ENCODE assay signal across 9 cellular contexts in the genomic region with DNA sequence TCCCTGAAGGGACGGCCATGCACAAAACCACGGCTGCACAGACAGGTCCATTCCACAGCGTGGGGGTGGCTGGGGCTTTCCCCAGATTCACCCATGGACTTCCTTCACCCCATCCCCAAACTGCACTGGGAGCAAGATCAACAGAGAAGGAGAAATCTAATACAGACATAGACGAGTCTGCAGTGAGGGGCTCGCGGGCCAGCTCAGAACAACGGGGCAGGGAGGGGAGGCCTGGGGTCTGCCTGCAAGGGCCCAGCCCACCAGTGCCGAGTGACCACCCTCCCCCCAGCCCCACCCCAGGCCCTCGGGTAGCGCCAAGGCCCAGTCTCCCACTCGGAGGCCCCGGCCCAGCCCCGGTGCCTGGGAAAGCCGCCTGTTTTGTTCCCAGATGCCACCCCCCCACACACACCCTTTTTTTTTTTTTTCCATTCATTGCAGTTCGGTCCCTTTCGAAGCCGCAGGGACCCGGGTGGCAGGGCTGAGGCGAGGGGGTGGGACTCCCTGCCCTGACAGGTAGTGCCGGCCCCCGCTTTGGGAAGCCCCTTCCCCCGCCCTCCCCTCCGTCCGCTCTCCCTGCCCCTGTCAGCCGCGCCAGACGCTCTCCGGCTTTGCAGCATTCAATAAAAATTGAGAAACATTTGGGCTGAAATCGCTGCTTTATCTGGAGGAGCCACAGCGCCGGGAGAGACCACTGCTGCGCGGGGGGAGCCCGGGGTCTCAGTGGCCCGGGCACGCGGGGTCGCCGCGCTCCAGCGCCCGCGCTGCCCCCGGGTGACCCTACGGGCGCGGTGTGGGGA. TPM values are rescaled to one million over a fixed set of nuclear protein-coding genes. Genes with fewer than 3 reads are reported as not detected.
A peak's percentile ranks its signal among the peaks of the same experiment; 100 is the strongest.
DNase-seq lines count a peak whose midpoint lies in the region; ATAC-seq, FAIRE-seq and TF ChIP-seq lines count a peak whose summit lies in the region.
"Had no signal": no experiment of that assay in that cellular context is flagged by ENCODE, and none has a peak within 500 bp of the region (broad histone marks: within the 10 kb centered on the region; RNA-seq: fewer than 3 reads in every experiment).

No MANE protein-coding gene starts in this region.

- no peaks in the 10 kb centered on the region for H3K9me3 Mint-ChIP-seq in CD8-positive, alpha-beta memory T cell

- no peaks in the 10 kb centered on the region for H3K36me3 ChIP-seq in CD8-positive, alpha-beta memory T cell (ENCODE audit: insufficient read depth, low read length)
- H3K36me3 ChIP-seq in HUES6 (ENCODE audit: control insufficient read depth, insufficient read depth, low read length) (no peaks in the 10 kb centered on the region), colonic mucosa (no peaks in the 10 kb centered on the region), HepG2 (replicated peaks in 1 of 2; ENCODE audit: control insufficient read depth in 1 of 2, insufficient read depth in 2 of 2, low read length in 2 of 2) (no peaks in the 10 kb centered on the region)

- 11% methylated on average over 23 of the region's 47 CpGs for WGBS in HepG2 (ENCODE audit: low lambda C conversion rate)

- H3K79me2 ChIP-seq in HepG2 (ENCODE audit: insufficient read depth, low read length), result no peaks in the 10 kb centered on the region

- TF ChIP-seq EP300 in HepG2 (IDR thresholded peaks at IDR 0.05; ENCODE audit: low read depth in 2 of 2, low read length in 2 of 2), result no peak
- no peak for TF ChIP-seq EP300 in HepG2 (CRISPR knock-in tag; IDR thresholded peaks at IDR 0.05; ENCODE audit: borderline replicate concordance)

- in situ Hi-C loops in HepG2 (cut with HindIII; ENCODE audit: extremely low pct_ligation_motif_present, low pct_unique_long_range_greater_than_20kb), result loop anchor here (25.0 kb wide), 1 partner anchor 177 kb away; no protein-coding TSS in a partner anchor

- DNase-seq in CD8-positive, alpha-beta memory T cell, result no peak
- peak; percentile 47 for DNase-seq in SKM-1 (lab: John Stamatoyannopoulos, UW; ENCODE audit: unreplicated experiment)
- peak; percentile 79 for DNase-seq in colonic mucosa
- DNase-seq in HepG2 (ENCODE audit: low spot score), result no peak
- peak; percentile 51 for DNase-seq in stimulated activated naive CD8-positive, alpha-beta T cell treated with anti-CD3 and anti-CD28 coated beads, Interleukin-15, Interleukin-2, amounts not matched to agents 100 U/mL and 50 U/mL, for 24 hours
- no peak for DNase-seq in stimulated activated naive CD4-positive, alpha-beta T cell treated with Interleukin-2 at 50 U/mL for 16 hours (lab: John Stamatoyannopoulos, UW)

- H3K4me2 ChIP-seq in HepG2 (ENCODE audit: low read depth, low read length), result peak overlapping the region; percentile 47

- ATAC-seq in HepG2 (peak; percentile 25; the same call in 2 of the 3 replicates), GM19452 (IDR thresholded peaks at IDR 0.05; ENCODE audit: unreplicated experiment) (no peak)
- ATAC-seq in stimulated activated naive CD8-positive, alpha-beta T cell treated with anti-CD3 and anti-CD28 coated beads, Interleukin-15, Interleukin-2, amounts not matched to agents 100 U/mL and 50 U/mL, for 24 hours, result no peak

- no peak overlapping the region for H3K9ac ChIP-seq in HUES6 (ENCODE audit: low read length)
- H3K9ac ChIP-seq in colonic mucosa (ENCODE audit: low read depth in 2 of 2, low read length in 2 of 2), result peak overlapping the region in 1 of 2 donors; percentile 40
- H3K9ac ChIP-seq in HepG2 (ENCODE audit: insufficient read depth, low read depth, low read length), result no peak overlapping the region

- H3K36me3 Mint-ChIP-seq in CD8-positive, alpha-beta memory T cell, result no peaks in the 10 kb centered on the region

- H3K27ac ChIP-seq in CD8-positive, alpha-beta memory T cell (ENCODE audit: low read depth, low read length), result no peak overlapping the region
- H3K27ac ChIP-seq in HUES6 (ENCODE audit: low read depth, low read length), result no peak overlapping the region
- no peak overlapping the region for H3K27ac ChIP-seq in colonic mucosa
- no peak overlapping the region for H3K27ac ChIP-seq in HepG2 (ENCODE audit: extremely low read length, insufficient read depth, low read length)

- H3K9me3 ChIP-seq in CD8-positive, alpha-beta memory T cell (ENCODE audit: low read length), result no peaks in the 10 kb centered on the region
- no peaks in the 10 kb centered on the region for H3K9me3 ChIP-seq in HUES6 (ENCODE audit: control insufficient read depth, insufficient read depth, low read depth, low read length)
- no peaks in the 10 kb centered on the region for H3K9me3 ChIP-seq in colonic mucosa
- no peaks in the 10 kb centered on the region for H3K9me3 ChIP-seq in HepG2 (ENCODE audit: low read length)

- TF ChIP-seq POLR2A in HepG2 (IDR thresholded peaks at IDR 0.05; ENCODE audit: insufficient read depth in 1 of 2, low read depth in 2 of 2, low read length in 2 of 2), result no peak

- peaks cover 28% of the 10 kb centered on the region for H3K27me3 ChIP-seq in CD8-positive, alpha-beta memory T cell (ENCODE audit: insufficient read depth, low read length, poor library complexity, severe bottlenecking)
- H3K27me3 ChIP-seq in HUES6 (ENCODE audit: control insufficient read depth, insufficient read depth, low read length) (peaks cover 43% of the 10 kb centered on the region), colonic mucosa (no peaks in the 10 kb centered on the region), HepG2 (ENCODE audit: control insufficient read depth in 1 of 2, insufficient read depth in 2 of 2, low read length in 2 of 2) (peaks cover 11 to 45% of the 10 kb centered on the region in 2 experiments)

- H3K4me1 ChIP-seq in CD8-positive, alpha-beta memory T cell (ENCODE audit: insufficient read depth, low read length), result peaks cover 6% of the 10 kb centered on the region
- H3K4me1 ChIP-seq in HUES6 (ENCODE audit: control insufficient read depth, insufficient read depth, low read length), result peaks cover 9% of the 10 kb centered on the region; the same call in 1 of the 2 replicates
- H3K4me1 ChIP-seq in colonic mucosa, result peaks cover 11% of the 10 kb centered on the region
- H3K4me1 ChIP-seq in HepG2 (ENCODE audit: insufficient read depth, low read length), result no peaks in the 10 kb centered on the region

- intact Hi-C loops in colonic mucosa (cut with DNase I) (no loop called here), HepG2 (cut with micrococcal nuclease; ENCODE audit: unreplicated experiment) (loop anchor here (1.0 kb wide), 1 partner anchor 220 kb away; no protein-coding TSS in a partner anchor)

- H3K4me1 Mint-ChIP-seq in CD8-positive, alpha-beta memory T cell, result peaks cover 7 to 17% (median 10%) of the 10 kb centered on the region in 3 donors

- H3K4me3 ChIP-seq in CD8-positive, alpha-beta memory T cell (ENCODE audit: low read length), result no peak overlapping the region
- H3K4me3 ChIP-seq in HUES6 (ENCODE audit: low read depth, low read length) (peak overlapping the region; percentile 49), colonic mucosa (peak overlapping the region; percentile 36), HepG2 (replicated peaks in 1 of 3; ENCODE audit: insufficient read depth in 1 of 3, low read depth in 2 of 3, low read length in 3 of 3) (peak overlapping the region in 2 of 3 experiments; percentile 41 to 48; a peak in 4 of 6 replicates)

- CTCF ChIA-PET in CD8-positive, alpha-beta memory T cell (lab: Charles Lee), result no interaction called here
- CTCF ChIA-PET in HepG2 (lab: Yijun Ruan, JAX; ENCODE audit: low intra/inter-chr PET ratio, low total read pairs), result no interaction called here

- no peak for FAIRE-seq in HepG2 (lab: Jason Lieb, UNC)

- no peak overlapping the region for H2AFZ ChIP-seq in HepG2 (ENCODE audit: low read length)

- H3K27ac Mint-ChIP-seq in CD8-positive, alpha-beta memory T cell, result no peak overlapping the region

- TF ChIP-seq CTCF in colonic mucosa (IDR thresholded peaks at IDR 0.05) (no peak), HepG2 (CRISPR knock-in tag; IDR thresholded peaks at IDR 0.05) (no peak)

- POLR2A ChIA-PET in CD8-positive, alpha-beta memory T cell (lab: Charles Lee), result no interaction called here
- POLR2A ChIA-PET in HepG2 (lab: Yijun Ruan, JAX), result no interaction called here

- BruUV-seq in HepG2 (replicated peaks; lab: Mats Ljungman, UMichigan), result no TSS peak

- H4K20me1 ChIP-seq in HepG2 (ENCODE audit: insufficient read depth, low read length), result no peaks in the 10 kb centered on the region

- peaks cover 33 to 72% of the 10 kb centered on the region in 2 donors for H3K27me3 Mint-ChIP-seq in CD8-positive, alpha-beta memory T cell

- H3K4me3 Mint-ChIP-seq in CD8-positive, alpha-beta memory T cell, result peak overlapping the region; percentile 35 to 85 (median 74)

- no peak for TF ChIP-seq RAD21 in HepG2 (CRISPR knock-in tag; IDR thresholded peaks at IDR 0.05)

RNA-seq across cellular contexts. Expression of gene EPHB2, which starts 0.6 kb away (rescaled TPM):
- total RNA-seq in CD8-positive, alpha-beta memory T cell, result under 1 TPM; 0.22 to 0.33 TPM
- not detected for polyA plus RNA-seq in CD8-positive, alpha-beta memory T cell
- 100 to 1,000 TPM in 1 of 2 donors, 10 to 100 TPM in 1; 71.9 to 150 TPM for total RNA-seq in colonic mucosa
- total RNA-seq in HepG2 (2016; rRNA removed; fragmentation: Illumina TruSeq; extraction: Trizol), result 0.11 TPM in 1 of 2 replicates, not detected in the other
- total RNA-seq in HepG2 (2016; cell fraction: cytosol; rRNA removed; fragmentation: Illumina TruSeq; extraction: Trizol; ENCODE audit: low read depth), result not detected in 2 replicates
- not detected in 2 replicates for total RNA-seq in HepG2 (2016; cell fraction: insoluble cytoplasmic fraction; rRNA removed; fragmentation: Illumina TruSeq; extraction: Trizol)
- total RNA-seq in HepG2 (2016; cell fraction: membrane; rRNA removed; fragmentation: Illumina TruSeq; extraction: Trizol), result 0.06 TPM in 1 of 2 replicates, not detected in the other
- total RNA-seq in HepG2 (2016; cell fraction: nucleus; rRNA removed; fragmentation: Illumina TruSeq; extraction: Trizol), result not detected in 2 replicates
- polyA plus RNA-seq in HepG2 (2011; rRNA removed), result 0.03 TPM in 2 replicates
- not detected in 2 replicates for polyA plus RNA-seq in HepG2 (2011; cell fraction: cytosol; rRNA removed)
- 0.03 TPM in 1 of 2 replicates, not detected in the other for polyA plus RNA-seq in HepG2 (2011; cell fraction: nucleus; rRNA removed)
- not detected in 2 replicates for polyA plus RNA-seq in HepG2 (2012)
- not detected in 2 replicates for polyA plus RNA-seq in HepG2 (2016; cell fraction: cytosol; fragmentation: Illumina TruSeq; extraction: Trizol; ENCODE audit: low read depth)
- not detected in 2 replicates for polyA plus RNA-seq in HepG2 (2016; cell fraction: insoluble cytoplasmic fraction; fragmentation: Illumina TruSeq; extraction: Trizol; ENCODE audit: low read depth)
- polyA plus RNA-seq in HepG2 (2016; cell fraction: membrane; fragmentation: Illumina TruSeq; extraction: Trizol; ENCODE audit: low read depth), result not detected in 2 replicates
- polyA plus RNA-seq in HepG2 (2016; cell fraction: nucleus; fragmentation: Illumina TruSeq; extraction: Trizol; ENCODE audit: insufficient read depth, low read depth), result not detected in 2 replicates
- polyA minus RNA-seq in HepG2 (2011; rRNA and poly(A)+ RNA removed; ENCODE audit: low replicate concordance), result 0.78 and 4.6 TPM in 2 replicates
- polyA minus RNA-seq in HepG2 (2011; cell fraction: cytosol; rRNA and poly(A)+ RNA removed), result not detected in 2 replicates
- polyA minus RNA-seq in HepG2 (2011; cell fraction: nucleus; rRNA and poly(A)+ RNA removed), result not detected in 2 replicates

RNA-seq across cellular contexts. Expression of gene C1QB, which starts 57.1 kb away (rescaled TPM):
- total RNA-seq in CD8-positive, alpha-beta memory T cell, result under 1 TPM; 0.20 to 0.53 TPM
- polyA plus RNA-seq in CD8-positive, alpha-beta memory T cell, result not detected
- 10 to 100 TPM; 44.6 to 72.5 TPM for total RNA-seq in colonic mucosa
- not detected in 2 replicates for total RNA-seq in HepG2 (2016; rRNA removed; fragmentation: Illumina TruSeq; extraction: Trizol)
- total RNA-seq in HepG2 (2016; cell fraction: cytosol; rRNA removed; fragmentation: Illumina TruSeq; extraction: Trizol; ENCODE audit: low read depth), result not detected in 2 replicates
- total RNA-seq in HepG2 (2016; cell fraction: insoluble cytoplasmic fraction; rRNA removed; fragmentation: Illumina TruSeq; extraction: Trizol), result not detected in 2 replicates
- not detected in 2 replicates for total RNA-seq in HepG2 (2016; cell fraction: membrane; rRNA removed; fragmentation: Illumina TruSeq; extraction: Trizol)
- total RNA-seq in HepG2 (2016; cell fraction: nucleus; rRNA removed; fragmentation: Illumina TruSeq; extraction: Trizol), result not detected in 2 replicates
- not detected in 2 replicates for polyA plus RNA-seq in HepG2 (2011; rRNA removed)
- not detected in 2 replicates for polyA plus RNA-seq in HepG2 (2011; cell fraction: cytosol; rRNA removed)
- not detected in 2 replicates for polyA plus RNA-seq in HepG2 (2011; cell fraction: nucleus; rRNA removed)
- not detected in 2 replicates for polyA plus RNA-seq in HepG2 (2012)
- polyA plus RNA-seq in HepG2 (2016; cell fraction: cytosol; fragmentation: Illumina TruSeq; extraction: Trizol; ENCODE audit: low read depth), result not detected in 2 replicates
- polyA plus RNA-seq in HepG2 (2016; cell fraction: insoluble cytoplasmic fraction; fragmentation: Illumina TruSeq; extraction: Trizol; ENCODE audit: low read depth), result not detected in 2 replicates
- polyA plus RNA-seq in HepG2 (2016; cell fraction: membrane; fragmentation: Illumina TruSeq; extraction: Trizol; ENCODE audit: low read depth), result not detected in 2 replicates
- not detected in 2 replicates for polyA plus RNA-seq in HepG2 (2016; cell fraction: nucleus; fragmentation: Illumina TruSeq; extraction: Trizol; ENCODE audit: insufficient read depth, low read depth)
- not detected in 2 replicates for polyA minus RNA-seq in HepG2 (2011; rRNA and poly(A)+ RNA removed; ENCODE audit: low replicate concordance)
- not detected in 2 replicates for polyA minus RNA-seq in HepG2 (2011; cell fraction: cytosol; rRNA and poly(A)+ RNA removed)
- not detected in 2 replicates for polyA minus RNA-seq in HepG2 (2011; cell fraction: nucleus; rRNA and poly(A)+ RNA removed)
- total RNA-seq: NCI-H460 had no signal

Comparison
In these comparisons a context has a peak if more than half of its experiments do, and no peak if none do; other contexts are left out.
1. DNase-seq: peak in SKM-1 (single experiment), colonic mucosa (single experiment) and stimulated activated naive CD8-positive, alpha-beta T cell treated with anti-CD3 and anti-CD28 coated beads, Interleukin-15, Interleukin-2, amounts not matched to agents 100 U/mL and 50 U/mL, for 24 hours (single experiment); none in CD8-positive, alpha-beta memory T cell (0 of 5), HepG2 (single experiment) and stimulated activated naive CD4-positive, alpha-beta T cell treated with Interleukin-2 at 50 U/mL for 16 hours (single experiment).
2. RNA of gene EPHB2, which starts 0.6 kb away (total RNA-seq): 71.9 to 150 TPM in colonic mucosa; 0.22 to 0.33 TPM in CD8-positive, alpha-beta memory T cell and 0.06 to 0.11 TPM in HepG2; every median in the first group is over 10 times any median in the second.
3. RNA of gene C1QB, which starts 57.1 kb away (total RNA-seq): 44.6 to 72.5 TPM in colonic mucosa; 0.20 to 0.53 TPM in CD8-positive, alpha-beta memory T cell and not detected in HepG2; every median in the first group is over 10 times any median in the second.